19 cellular contexts compared by ENCODE assay signal in the genomic region with DNA sequence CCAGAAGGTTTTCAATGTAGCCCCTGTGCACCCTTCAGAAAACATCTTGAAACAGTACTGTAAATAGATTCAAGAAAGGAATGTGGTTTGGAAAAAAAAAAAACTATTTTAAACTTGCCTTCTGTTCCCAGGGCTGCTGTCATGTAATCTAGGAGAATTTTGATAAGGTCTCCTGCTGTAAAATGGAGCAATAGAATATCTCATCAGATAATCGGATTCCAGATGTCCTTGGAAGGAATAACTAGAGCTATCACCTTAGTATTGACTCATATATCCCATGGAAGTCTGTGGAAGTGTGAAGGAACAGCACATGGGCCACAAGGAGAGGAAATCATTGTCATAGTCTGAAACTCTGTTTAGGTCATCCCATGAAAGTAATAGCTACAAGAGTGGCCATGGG. TPM values are rescaled to one million over a fixed set of nuclear protein-coding genes. Genes with fewer than 3 reads are reported as not detected.
A peak's percentile ranks its signal among the peaks of the same experiment; 100 is the strongest.
DNase-seq lines count a peak whose midpoint lies in the region; ATAC-seq, FAIRE-seq and TF ChIP-seq lines count a peak whose summit lies in the region.
"Had no signal": no experiment of that assay in that cellular context is flagged by ENCODE, and none has a peak within 500 bp of the region (broad histone marks: within the 10 kb centered on the region; RNA-seq: fewer than 3 reads in every experiment).

No MANE protein-coding gene starts in this region.

- H3K9me3 ChIP-seq in BLaER1, result peaks cover 19% of the 10 kb centered on the region; the same call in 1 of the 2 replicates

- ATAC-seq in HG02870 (IDR thresholded peaks at IDR 0.05; ENCODE audit: unreplicated experiment), result no peak
- ATAC-seq: CD8-positive, alpha-beta T cell; PC-3 had no signal

- WGBS in mesendoderm (ENCODE audit: extremely low coverage, insufficient coverage, low lambda C conversion rate), result no CpG with 5 or more reads among the region's 1 CpG

- H3K23ac ChIP-seq in mesendoderm (ENCODE audit: low read length), result no peak overlapping the region

- DNase-seq in GM12891 (ENCODE audit: insufficient read length, low spot score) (no peak), mesendoderm (peak; percentile 28), RWPE1 (ENCODE audit: low spot score) (no peak)
- DNase-seq in activated CD4-positive, alpha-beta T cell treated with anti-CD3 and anti-CD28 coated beads, Interleukin-2, amount 10 ng/mL, durations not matched to agents 24 days and 14 days, result no peak
- DNase-seq: ACHN; CD8-positive, alpha-beta T cell; EL; GM23248; NCI-H1436 treated with DMSO at 0.1 percent for 48 hours; NCI-H2081; NCI-H345; NCI-H69; PC-3 had no signal

- FAIRE-seq in GM12891 (lab: Jason Lieb, UNC) (peak; percentile 33), endometrium (lab: Jason Lieb, UNC) (peak; percentile 46)
- FAIRE-seq: HTR-8/SVneo had no signal

- no peaks in the 10 kb centered on the region for H3K27me3 ChIP-seq in BLaER1
- no peaks in the 10 kb centered on the region for H3K27me3 ChIP-seq in mesendoderm (ENCODE audit: insufficient read depth, low read length, poor library complexity)

- no peaks in the 10 kb centered on the region for H3K9me3 Mint-ChIP-seq in activated CD4-positive, alpha-beta T cell treated with anti-CD3 and anti-CD28 coated beads, Interleukin-2, amount 10 ng/mL, durations not matched to agents 24 days and 14 days

- POLR2A ChIA-PET in RWPE1 (lab: Yijun Ruan, JAX; ENCODE audit: low non-redundant PET), result no interaction called here

- CTCF ChIA-PET in RWPE1 (lab: Yijun Ruan, JAX), result interaction anchor here (0.7 kb wide), 1 partner anchor 9 kb away, joined by 5 read pairs; no protein-coding TSS in a partner anchor

- no peaks in the 10 kb centered on the region for H3K27me3 Mint-ChIP-seq in activated CD4-positive, alpha-beta T cell treated with anti-CD3 and anti-CD28 coated beads, Interleukin-2, amount 10 ng/mL, durations not matched to agents 24 days and 14 days
- H3K27me3 Mint-ChIP-seq: B cell had no signal

- H3K36me3 Mint-ChIP-seq in activated CD4-positive, alpha-beta T cell treated with anti-CD3 and anti-CD28 coated beads, Interleukin-2, amount 10 ng/mL, durations not matched to agents 24 days and 14 days (ENCODE audit: low read depth), result peaks cover 5% of the 10 kb centered on the region

- intact Hi-C loops in activated CD4-positive, alpha-beta T cell treated with anti-CD3 and anti-CD28 coated beads, Interleukin-2, amount 10 ng/mL, durations not matched to agents 24 days and 14 days (cut with micrococcal nuclease), result no loop called here

- H3K56ac ChIP-seq in mesendoderm (ENCODE audit: low read length), result no peak overlapping the region

- no peak overlapping the region for H2BK120ac ChIP-seq in mesendoderm (ENCODE audit: low read depth, low read length)

- no peak overlapping the region for H4K8ac ChIP-seq in mesendoderm (ENCODE audit: low read depth, low read length)

- H3K9ac ChIP-seq in BLaER1, result peak overlapping the region; percentile 36; the same call in 1 of the 2 replicates
- H3K9ac ChIP-seq in mesendoderm (ENCODE audit: low read length), result no peak overlapping the region
- H3K9ac ChIP-seq: GM23248 had no signal

- no peaks in the 10 kb centered on the region for H4K20me1 ChIP-seq in BLaER1

- H2BK15ac ChIP-seq in mesendoderm (replicated peaks; ENCODE audit: low read depth), result peak overlapping the region; percentile 57

- no peak overlapping the region for H3K4me3 Mint-ChIP-seq in activated CD4-positive, alpha-beta T cell treated with anti-CD3 and anti-CD28 coated beads, Interleukin-2, amount 10 ng/mL, durations not matched to agents 24 days and 14 days
- H3K4me3 Mint-ChIP-seq: B cell; CD8-positive, alpha-beta T cell had no signal

- peaks cover 2% of the 10 kb centered on the region for H3K4me1 Mint-ChIP-seq in activated CD4-positive, alpha-beta T cell treated with anti-CD3 and anti-CD28 coated beads, Interleukin-2, amount 10 ng/mL, durations not matched to agents 24 days and 14 days

- TF ChIP-seq CTCF in RWPE1 (conservative IDR thresholded peaks at IDR 0.05; ENCODE audit: low read depth), result no peak

- H3K79me1 ChIP-seq in mesendoderm (ENCODE audit: low read length), result no peaks in the 10 kb centered on the region

- no peak for TF ChIP-seq POLR2A in GM12891 (IDR thresholded peaks at IDR 0.05; ENCODE audit: low read depth, low read length)

- no peak overlapping the region for H4K5ac ChIP-seq in mesendoderm (ENCODE audit: low read length)

- H3K4me2 ChIP-seq in BLaER1 (peak overlapping the region; percentile 56), mesendoderm (ENCODE audit: low read length) (no peak overlapping the region)

- no peak overlapping the region for H3K18ac ChIP-seq in mesendoderm (ENCODE audit: low read length)

- peaks cover 12% of the 10 kb centered on the region; the same call in 1 of the 2 replicates for H3K36me3 ChIP-seq in BLaER1
- no peaks in the 10 kb centered on the region for H3K36me3 ChIP-seq in mesendoderm (ENCODE audit: control insufficient read depth, insufficient read depth, low read length)

- no peak overlapping the region for H2BK5ac ChIP-seq in mesendoderm (ENCODE audit: low read length)

- no peaks in the 10 kb centered on the region for H3K79me2 ChIP-seq in mesendoderm (ENCODE audit: control insufficient read depth, insufficient read depth, low read length)

- H3K4me1 ChIP-seq in BLaER1 (peaks cover 82% of the 10 kb centered on the region), mesendoderm (ENCODE audit: control insufficient read depth, low read depth, low read length) (no peaks in the 10 kb centered on the region)

- H3K4me3 ChIP-seq in BLaER1 (no peak overlapping the region), mesendoderm (ENCODE audit: low read length) (no peak overlapping the region)
- H3K4me3 ChIP-seq: GM23248, SK-N-MC had no signal

- H3K4ac ChIP-seq in mesendoderm (ENCODE audit: low read depth, low read length), result no peak overlapping the region

- peak overlapping the region; percentile 95 for H3K27ac ChIP-seq in BLaER1
- H3K27ac ChIP-seq in mesendoderm (ENCODE audit: low read depth, low read length), result no peak overlapping the region
- H3K27ac ChIP-seq in RWPE1, result no peak overlapping the region
- H3K27ac ChIP-seq: GM23248, SK-N-MC had no signal

- H2AK5ac ChIP-seq in mesendoderm (ENCODE audit: low read length), result no peak overlapping the region

- no peak overlapping the region for H3K27ac Mint-ChIP-seq in activated CD4-positive, alpha-beta T cell treated with anti-CD3 and anti-CD28 coated beads, Interleukin-2, amount 10 ng/mL, durations not matched to agents 24 days and 14 days
- H3K27ac Mint-ChIP-seq: B cell; CD8-positive, alpha-beta T cell had no signal

TF ChIP-seq in GM12891, 5 proteins besides CTCF, POLR2A, EP300 and RAD21:
- TF ChIP-seq POU2F2 (IDR thresholded peaks at IDR 0.05; ENCODE audit: low read depth, low read length) (no peak), TAF1 (IDR thresholded peaks at IDR 0.05; ENCODE audit: low read depth, low read length) (no peak), POLR2AphosphoS5 (IDR thresholded peaks at IDR 0.05; ENCODE audit: low read depth, low read length) (no peak), SPI1 (IDR thresholded peaks at IDR 0.05; ENCODE audit: low read depth, low read length) (no peak), PAX5 (IDR thresholded peaks at IDR 0.05; ENCODE audit: insufficient read depth, low read length, severe bottlenecking) (no peak)

RNA-seq across cellular contexts. Expression of a gene that starts 58.5 kb away (rescaled TPM):
- 47.2 TPM for polyA plus RNA-seq in GM12891 (2012; ENCODE audit: low read depth, missing spikeins)
- 25.2 TPM for polyA plus RNA-seq in mesendoderm (2013, experiment 1 of 2)
- polyA plus RNA-seq in mesendoderm (2013, experiment 2 of 2), result 25.4 TPM
- total RNA-seq in activated CD4-positive, alpha-beta T cell treated with anti-CD3 and anti-CD28 coated beads, Interleukin-2, amount 10 ng/mL, durations not matched to agents 24 days and 14 days, result 30.4 and 30.9 TPM in 2 replicates
